16 cellular contexts compared by ENCODE assay signal in genomic region chr6:169787797-169788196, GRCh38.
"Had no signal": no experiment of that assay in that cellular context is flagged by ENCODE, and none has a peak within 500 bp of the region (broad histone marks: within the 10 kb centered on the region; RNA-seq: fewer than 3 reads in every experiment).

No MANE protein-coding gene starts in this region.

- H3K4me3 Mint-ChIP-seq: central memory CD8-positive, alpha-beta T cell; memory B cell; naive thymus-derived CD4-positive, alpha-beta T cell; nephron progenitor cell had no signal

- H3K36me3 ChIP-seq: gastrocnemius medialis, lower lobe of right lung, thyroid gland had no signal

- DNase-seq: effector memory CD4-positive, alpha-beta T cell; gastrocnemius medialis; left ventricle myocardium inferior; lower lobe of right lung; nephron progenitor cell; sigmoid colon; stimulated activated CD4-positive, alpha-beta T cell treated with anti-CD3 and anti-CD28 coated beads, Interleukin-2, amount 100 ng/mL, for 24 hours; stimulated activated CD4-positive, alpha-beta T cell treated with anti-CD3 and anti-CD28 coated beads, Interleukin-4, amount 100 ng/mL, for 4 hours; stimulated activated naive CD4-positive, alpha-beta T cell treated with Interleukin-2 at 50 U/mL for 16 hours; thyroid gland had no signal

- H3K27ac ChIP-seq: epithelial cell of prostate, esophagus muscularis mucosa, gastrocnemius medialis, left ventricle myocardium inferior, lower lobe of right lung, sigmoid colon, skin epidermis, thyroid gland had no signal

- H3K4me3 ChIP-seq: esophagus muscularis mucosa, gastrocnemius medialis, left ventricle myocardium inferior, lower lobe of right lung, sigmoid colon, skin epidermis, thyroid gland had no signal

- H3K27me3 ChIP-seq: esophagus muscularis mucosa, gastrocnemius medialis, sigmoid colon, thyroid gland had no signal

- ATAC-seq: gastrocnemius medialis; lower lobe of right lung; naive thymus-derived CD4-positive, alpha-beta T cell had no signal

- H3K9me3 Mint-ChIP-seq: central memory CD8-positive, alpha-beta T cell; memory B cell had no signal

- H3K9me3 ChIP-seq: esophagus muscularis mucosa, gastrocnemius medialis, left ventricle myocardium inferior, lower lobe of right lung, sigmoid colon, thyroid gland had no signal

- H3K27ac Mint-ChIP-seq: naive thymus-derived CD4-positive, alpha-beta T cell; nephron progenitor cell had no signal
